In the genomic region with DNA sequence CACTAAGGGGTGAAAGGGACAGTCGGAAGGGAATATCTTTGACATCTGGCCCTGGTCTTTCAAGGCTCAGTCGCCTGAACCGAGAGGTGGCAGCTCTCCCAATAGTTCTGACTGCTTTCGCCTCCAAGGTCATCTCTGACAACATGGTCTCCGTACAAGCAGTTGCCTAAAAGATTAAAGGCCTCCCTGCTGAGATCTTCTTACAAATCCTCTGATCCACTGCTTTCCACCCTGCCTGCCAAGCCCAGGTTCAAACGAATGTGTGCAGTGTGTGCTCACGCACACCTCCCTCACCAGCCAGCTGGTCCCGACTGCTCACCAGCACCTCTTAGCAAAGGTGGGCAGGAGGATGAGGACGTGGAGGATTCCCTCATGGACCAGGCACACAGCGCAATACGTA, we compare ENCODE assay signal across 16 cellular contexts. TPM values are rescaled to one million over a fixed set of nuclear protein-coding genes. Genes with fewer than 3 reads are reported as not detected.
"Had no signal": no experiment of that assay in that cellular context is flagged by ENCODE, and none has a peak within 500 bp of the region (broad histone marks: within the 10 kb centered on the region; RNA-seq: fewer than 3 reads in every experiment).

No MANE protein-coding gene starts in this region.

- H3K27me3 ChIP-seq: gastrocnemius medialis, testis, upper lobe of left lung had no signal

- ATAC-seq: left lobe of liver; naive thymus-derived CD8-positive, alpha-beta T cell; sciatic nerve; stimulated activated naive CD8-positive, alpha-beta T cell treated with anti-CD3 and anti-CD28 coated beads, Interleukin-15, amount 100 ng/mL, for 72 hours had no signal

- H3K9me3 ChIP-seq: gastrocnemius medialis, prostate gland, spleen, testis, upper lobe of left lung had no signal

- H3K27ac ChIP-seq: brain microvascular endothelial cell, prostate gland, spleen, testis had no signal

- DNase-seq: activated B cell treated with CpG ODN at 0.5 μM for 24 hours; activated CD4-positive, alpha-beta T cell treated with anti-CD3 and anti-CD28 coated beads, Interleukin-2, amount 10 ng/mL, durations not matched to agents 24 days and 14 days; activated CD8-positive, alpha-beta memory T cell treated with anti-CD3 and anti-CD28 coated beads for 24 hours; activated naive CD8-positive, alpha-beta T cell treated with anti-CD3 and anti-CD28 coated beads, Interleukin-2, amount 10 ng/mL, durations not matched to agents 7 days and 5 days; anterior cingulate cortex; brain microvascular endothelial cell; erythroblast; gastrocnemius medialis; naive thymus-derived CD8-positive, alpha-beta T cell; spleen; stimulated activated naive CD8-positive, alpha-beta T cell treated with anti-CD3 and anti-CD28 coated beads, Interleukin-15, amount 100 ng/mL, for 72 hours; testis; upper lobe of left lung had no signal

- H3K4me3 ChIP-seq: gastrocnemius medialis, prostate gland, spleen, testis, upper lobe of left lung had no signal

- H3K4me1 ChIP-seq: prostate gland, spleen, testis had no signal

- H3K36me3 ChIP-seq: brain microvascular endothelial cell, gastrocnemius medialis, prostate gland, spleen, upper lobe of left lung had no signal

RNA-seq across cellular contexts. Expression of a gene that starts 10.4 kb away (rescaled TPM):
- total RNA-seq: activated B cell treated with CpG ODN at 0.5 μM for 24 hours had no signal
